In the genomic region with DNA sequence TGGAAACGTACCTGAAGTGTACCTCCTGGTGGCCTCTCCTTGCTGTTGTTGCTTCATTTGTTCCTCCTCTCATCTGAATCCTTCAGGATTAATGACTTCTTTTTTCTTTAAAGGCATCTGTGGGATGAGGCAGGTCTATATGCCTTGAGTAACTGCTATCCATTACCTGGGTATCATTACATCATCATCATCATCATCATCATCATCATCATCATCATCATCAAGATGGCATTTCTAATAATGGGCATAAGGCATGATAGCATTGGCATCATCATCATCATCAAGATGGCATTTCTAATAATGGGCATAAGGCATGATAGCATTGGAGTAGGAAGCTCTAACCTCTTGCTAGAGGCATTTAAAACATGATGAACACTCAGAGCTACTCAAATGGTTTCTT, we compare ENCODE assay signal across 3 cellular contexts.
TF ChIP-seq lines count a peak whose summit lies in the region.

No MANE protein-coding gene starts in this region.

TF ChIP-seq in A549, 52 proteins besides CTCF, POLR2A, EP300 and RAD21 (continued from another document):
- TF ChIP-seq REST (IDR thresholded peaks at IDR 0.05): no peak
- TF ChIP-seq EHF (CRISPR knock-in tag; IDR thresholded peaks at IDR 0.05): no peak
- no peak for TF ChIP-seq MAZ (IDR thresholded peaks at IDR 0.05; ENCODE audit: borderline replicate concordance, low read depth, low read length)

TF ChIP-seq in HEK293, 187 proteins besides CTCF, POLR2A, EP300 and RAD21:
- TF ChIP-seq ATF2 (tag by site-specific recombination; IDR thresholded peaks at IDR 0.05; ENCODE audit: low read depth) (0 out of 2 replicates have a peak, but pooled peaks have one; percentile 45), ZNF747 (tag by site-specific recombination; IDR thresholded peaks at IDR 0.05) (no peak)
- TF ChIP-seq, protein P1, sequence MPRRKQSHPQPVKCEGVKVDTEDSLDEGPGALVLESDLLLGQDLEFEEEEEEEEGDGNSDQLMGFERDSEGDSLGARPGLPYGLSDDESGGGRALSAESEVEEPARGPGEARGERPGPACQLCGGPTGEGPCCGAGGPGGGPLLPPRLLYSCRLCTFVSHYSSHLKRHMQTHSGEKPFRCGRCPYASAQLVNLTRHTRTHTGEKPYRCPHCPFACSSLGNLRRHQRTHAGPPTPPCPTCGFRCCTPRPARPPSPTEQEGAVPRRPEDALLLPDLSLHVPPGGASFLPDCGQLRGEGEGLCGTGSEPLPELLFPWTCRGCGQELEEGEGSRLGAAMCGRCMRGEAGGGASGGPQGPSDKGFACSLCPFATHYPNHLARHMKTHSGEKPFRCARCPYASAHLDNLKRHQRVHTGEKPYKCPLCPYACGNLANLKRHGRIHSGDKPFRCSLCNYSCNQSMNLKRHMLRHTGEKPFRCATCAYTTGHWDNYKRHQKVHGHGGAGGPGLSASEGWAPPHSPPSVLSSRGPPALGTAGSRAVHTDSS (tag by site-specific recombination; IDR thresholded peaks at IDR 0.05): peak; percentile 94

TF ChIP-seq in K562, 482 proteins besides CTCF, POLR2A, EP300 and RAD21 (continued from another document):
- TF ChIP-seq ATF3 (IDR thresholded peaks at IDR 0.05): peak; percentile 12; the same call in 1 of the 2 replicates
- no peak for TF ChIP-seq ATF3 (CRISPR knock-in tag; conservative IDR thresholded peaks at IDR 0.05)
- no peak for TF ChIP-seq LEF1 (IDR thresholded peaks at IDR 0.05)
- no peak for TF ChIP-seq ARID4B (CRISPR knock-in tag; IDR thresholded peaks at IDR 0.05)
- no peak for TF ChIP-seq BHLHE40 (IDR thresholded peaks at IDR 0.05; ENCODE audit: low read length)
TF ChIP-seq in K562: peak in this region for 1.
